21 cellular contexts compared by ENCODE assay signal in the genomic region with DNA sequence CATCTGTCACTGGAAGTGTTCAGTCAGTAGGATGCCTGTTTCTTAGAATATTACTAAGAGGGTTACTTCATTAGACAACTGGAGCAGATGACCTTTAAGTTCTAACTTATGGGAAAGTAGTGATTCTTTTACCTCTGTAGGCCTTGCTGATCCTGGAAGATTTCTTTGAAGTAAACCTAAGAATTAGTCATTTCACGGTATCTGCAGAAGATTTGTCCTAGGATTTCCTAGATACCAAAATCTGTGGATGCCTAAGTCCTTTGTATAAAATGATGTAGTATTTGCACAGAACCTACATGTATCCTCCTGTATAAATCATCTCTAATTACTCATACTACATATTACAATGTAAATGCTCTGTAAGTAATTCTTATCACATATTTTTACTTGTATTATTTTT.
A peak's percentile ranks its signal among the peaks of the same experiment; 100 is the strongest.
DNase-seq lines count a peak whose midpoint lies in the region; ATAC-seq, FAIRE-seq and TF ChIP-seq lines count a peak whose summit lies in the region.
"Had no signal": no experiment of that assay in that cellular context is flagged by ENCODE, and none has a peak within 500 bp of the region (broad histone marks: within the 10 kb centered on the region; RNA-seq: fewer than 3 reads in every experiment).

No MANE protein-coding gene starts in this region.

- TF ChIP-seq CTCF in GM23338 (conservative IDR thresholded peaks at IDR 0.05; ENCODE audit: low read depth in 2 of 2) (no peak), osteocyte (IDR thresholded peaks at IDR 0.05) (no peak), right lobe of liver (IDR thresholded peaks at IDR 0.05) (no peak)

- peaks cover 15% of the 10 kb centered on the region for H3K4me1 Mint-ChIP-seq in GM23338
- peaks cover 34% of the 10 kb centered on the region for H3K4me1 Mint-ChIP-seq in osteocyte (ENCODE audit: unreplicated experiment)

- peaks cover 13% of the 10 kb centered on the region for H3K4me1 ChIP-seq in GM23338 (ENCODE audit: insufficient read depth)
- peaks cover 0 to 6% (median 0%) of the 10 kb centered on the region in 4 donors for H3K4me1 ChIP-seq in right lobe of liver

- H3K4me3 ChIP-seq in GM23338 (no peak overlapping the region), right lobe of liver (no peak overlapping the region)
- H3K4me3 ChIP-seq: BLaER1, GM12878, K562 had no signal

- DNase-seq in GM23338 (ENCODE audit: low spot score) = no peak
- peak; percentile 42 for DNase-seq in RCC 7860 (ENCODE audit: low spot score)
- DNase-seq in epithelial cell of prostate (ENCODE audit: low read depth, low spot score) = no peak
- no peak for DNase-seq in osteocyte (ENCODE audit: extremely low spot score, unreplicated experiment)
- DNase-seq in right lobe of liver = no peak
- DNase-seq in dermis blood vessel endothelial cell = no peak
- DNase-seq: Calu3; CD4-positive, alpha-beta memory T cell; H7; NCI-H1105 treated with DMSO at 0.1 percent for 48 hours; NCI-H1694 treated with DMSO at 0.1 percent for 48 hours; NCI-H2107; NCI-H2227 treated with DMSO at 0.1 percent for 48 hours; NCI-H510A treated with DMSO at 0.1 percent for 48 hours; NCI-H774; OCI-M1; SW 1271 had no signal

- no peaks in the 10 kb centered on the region for H3K9me3 ChIP-seq in right lobe of liver

- no peak overlapping the region for H2AFZ ChIP-seq in GM23338

- 100% methylated on average over 1 of the region's 1 CpG for WGBS in right lobe of liver (ENCODE audit: insufficient coverage, low coverage, low lambda C conversion rate, missing lambda C conversion rate)

- no peaks in the 10 kb centered on the region for H3F3A ChIP-seq in GM23338 (replicated peaks; ENCODE audit: low read depth)

- no peak for ATAC-seq in GM23338
- no peak for ATAC-seq in right lobe of liver
- ATAC-seq in HG02588 (IDR thresholded peaks at IDR 0.05; ENCODE audit: unreplicated experiment) = no peak
- ATAC-seq: GM12878, K562 had no signal

- TF ChIP-seq POLR2A in right lobe of liver (IDR thresholded peaks at IDR 0.05) = no peak

- H3K27ac ChIP-seq in GM23338 (ENCODE audit: low read depth) = no peak overlapping the region
- H3K27ac ChIP-seq in epithelial cell of prostate = peak overlapping the region; percentile 96
- no peak overlapping the region for H3K27ac ChIP-seq in right lobe of liver
- H3K27ac ChIP-seq: BLaER1 had no signal

- 0 out of 2 replicates have a peak, but pooled peaks cover 3% of the 10 kb centered on the region for H3K9me2 ChIP-seq in GM23338 (ENCODE audit: insufficient read depth)

- H3K4me2 ChIP-seq in GM23338 = no peak overlapping the region
- H3K4me2 ChIP-seq: BLaER1 had no signal

- H3K9me3 Mint-ChIP-seq in GM23338 = peaks cover 19% of the 10 kb centered on the region
- H3K9me3 Mint-ChIP-seq in osteocyte (ENCODE audit: unreplicated experiment) = peaks cover 5% of the 10 kb centered on the region

- FAIRE-seq in RCC 7860 (lab: Jason Lieb, UNC) = no peak
- FAIRE-seq: GM12878, K562 had no signal

- H3K27me3 Mint-ChIP-seq in GM23338 (ENCODE audit: insufficient read depth, low read depth, poor library complexity) (peaks cover 2% of the 10 kb centered on the region), osteocyte (ENCODE audit: unreplicated experiment) (no peaks in the 10 kb centered on the region)
- H3K27me3 Mint-ChIP-seq: CD4-positive, alpha-beta memory T cell had no signal

- intact Hi-C loops in right lobe of liver (cut with DNase I) = no loop called here

- H3K79me2 ChIP-seq in GM23338 (replicated peaks; ENCODE audit: insufficient read depth) = no peaks in the 10 kb centered on the region

- H3K4me3 Mint-ChIP-seq in GM23338 (no peak overlapping the region), osteocyte (ENCODE audit: unreplicated experiment) (no peak overlapping the region)
- H3K4me3 Mint-ChIP-seq: CD4-positive, alpha-beta memory T cell had no signal

- H3K27me3 ChIP-seq in GM23338 (ENCODE audit: insufficient read depth) = no peaks in the 10 kb centered on the region
- H3K27me3 ChIP-seq in right lobe of liver = no peaks in the 10 kb centered on the region
- H3K27me3 ChIP-seq: BLaER1 had no signal

- H3K36me3 ChIP-seq in GM23338 (ENCODE audit: insufficient read depth) = no peaks in the 10 kb centered on the region
- H3K36me3 ChIP-seq in right lobe of liver = no peaks in the 10 kb centered on the region

- H4K20me1 ChIP-seq in GM23338 (replicated peaks; ENCODE audit: insufficient read depth) = no peaks in the 10 kb centered on the region

- H3K36me3 Mint-ChIP-seq in GM23338 (ENCODE audit: low read depth) = peaks cover 18% of the 10 kb centered on the region; the same call in 2 of the 3 replicates
- H3K36me3 Mint-ChIP-seq in osteocyte (ENCODE audit: unreplicated experiment) = peaks cover 8% of the 10 kb centered on the region
- H3K36me3 Mint-ChIP-seq: CD4-positive, alpha-beta memory T cell had no signal

- 0 out of 2 replicates have a peak overlapping the region, but pooled peaks have one; percentile 7 for H3K27ac Mint-ChIP-seq in GM23338
- peak overlapping the region; percentile 35 for H3K27ac Mint-ChIP-seq in osteocyte (ENCODE audit: unreplicated experiment)
- H3K27ac Mint-ChIP-seq: CD4-positive, alpha-beta memory T cell had no signal

TF ChIP-seq in GM23338, 12 proteins besides CTCF, POLR2A, EP300 and RAD21 (continues in another document):
- TF ChIP-seq CREB1 (CRISPR knock-in tag; IDR thresholded peaks at IDR 0.05; ENCODE audit: low read depth) (no peak), NANOG (IDR thresholded peaks at IDR 0.05; ENCODE audit: borderline replicate concordance) (no peak), EZH2 (IDR thresholded peaks at IDR 0.05; ENCODE audit: low read depth, unreplicated experiment) (no peak), STAT1 (IDR thresholded peaks at IDR 0.05; ENCODE audit: unreplicated experiment) (no peak)
- TF ChIP-seq, protein P1, sequence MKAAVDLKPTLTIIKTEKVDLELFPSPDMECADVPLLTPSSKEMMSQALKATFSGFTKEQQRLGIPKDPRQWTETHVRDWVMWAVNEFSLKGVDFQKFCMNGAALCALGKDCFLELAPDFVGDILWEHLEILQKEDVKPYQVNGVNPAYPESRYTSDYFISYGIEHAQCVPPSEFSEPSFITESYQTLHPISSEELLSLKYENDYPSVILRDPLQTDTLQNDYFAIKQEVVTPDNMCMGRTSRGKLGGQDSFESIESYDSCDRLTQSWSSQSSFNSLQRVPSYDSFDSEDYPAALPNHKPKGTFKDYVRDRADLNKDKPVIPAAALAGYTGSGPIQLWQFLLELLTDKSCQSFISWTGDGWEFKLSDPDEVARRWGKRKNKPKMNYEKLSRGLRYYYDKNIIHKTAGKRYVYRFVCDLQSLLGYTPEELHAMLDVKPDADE (IDR thresholded peaks at IDR 0.05) = no peak
- TF ChIP-seq, protein P2, sequence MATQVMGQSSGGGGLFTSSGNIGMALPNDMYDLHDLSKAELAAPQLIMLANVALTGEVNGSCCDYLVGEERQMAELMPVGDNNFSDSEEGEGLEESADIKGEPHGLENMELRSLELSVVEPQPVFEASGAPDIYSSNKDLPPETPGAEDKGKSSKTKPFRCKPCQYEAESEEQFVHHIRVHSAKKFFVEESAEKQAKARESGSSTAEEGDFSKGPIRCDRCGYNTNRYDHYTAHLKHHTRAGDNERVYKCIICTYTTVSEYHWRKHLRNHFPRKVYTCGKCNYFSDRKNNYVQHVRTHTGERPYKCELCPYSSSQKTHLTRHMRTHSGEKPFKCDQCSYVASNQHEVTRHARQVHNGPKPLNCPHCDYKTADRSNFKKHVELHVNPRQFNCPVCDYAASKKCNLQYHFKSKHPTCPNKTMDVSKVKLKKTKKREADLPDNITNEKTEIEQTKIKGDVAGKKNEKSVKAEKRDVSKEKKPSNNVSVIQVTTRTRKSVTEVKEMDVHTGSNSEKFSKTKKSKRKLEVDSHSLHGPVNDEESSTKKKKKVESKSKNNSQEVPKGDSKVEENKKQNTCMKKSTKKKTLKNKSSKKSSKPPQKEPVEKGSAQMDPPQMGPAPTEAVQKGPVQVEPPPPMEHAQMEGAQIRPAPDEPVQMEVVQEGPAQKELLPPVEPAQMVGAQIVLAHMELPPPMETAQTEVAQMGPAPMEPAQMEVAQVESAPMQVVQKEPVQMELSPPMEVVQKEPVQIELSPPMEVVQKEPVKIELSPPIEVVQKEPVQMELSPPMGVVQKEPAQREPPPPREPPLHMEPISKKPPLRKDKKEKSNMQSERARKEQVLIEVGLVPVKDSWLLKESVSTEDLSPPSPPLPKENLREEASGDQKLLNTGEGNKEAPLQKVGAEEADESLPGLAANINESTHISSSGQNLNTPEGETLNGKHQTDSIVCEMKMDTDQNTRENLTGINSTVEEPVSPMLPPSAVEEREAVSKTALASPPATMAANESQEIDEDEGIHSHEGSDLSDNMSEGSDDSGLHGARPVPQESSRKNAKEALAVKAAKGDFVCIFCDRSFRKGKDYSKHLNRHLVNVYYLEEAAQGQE (IDR thresholded peaks at IDR 0.05; ENCODE audit: unreplicated experiment) = no peak
